Comparison of ENCODE assay signal across 8 cellular contexts in genomic region chr19:54172764-54173699, GRCh38.
DNase-seq lines count a peak whose midpoint lies in the region; ATAC-seq and TF ChIP-seq lines count a peak whose summit lies in the region.

TMC4 (minus strand) TSS chr19:54173160; CDS start chr19:54173117, 43 bp downstream.

- no peaks in the 10 kb centered on the region for H3K79me2 ChIP-seq in DOHH2 (ENCODE audit: control insufficient read depth, low read length)

- no peak within 1 kb of the TSS for H3K4me3 Mint-ChIP-seq in dendritic cell treated with granulocyte-macrophage colony-stimulating factor and Interleukin-4, amounts not matched to agents 40 ng/mL and 50 ng/mL, for 4 days

- H3K27ac Mint-ChIP-seq in dendritic cell treated with granulocyte-macrophage colony-stimulating factor and Interleukin-4, amounts not matched to agents 40 ng/mL and 50 ng/mL, for 4 days: peak within 1 kb of the TSS; percentile 72

- no peaks in the 10 kb centered on the region; the same call in 1 of the 2 replicates for H3F3A ChIP-seq in DOHH2 (ENCODE audit: control insufficient read depth, insufficient read depth)

- no peaks in the 10 kb centered on the region for H3K27me3 ChIP-seq in DOHH2 (ENCODE audit: control insufficient read depth, low read length)
- no peaks in the 10 kb centered on the region for H3K27me3 ChIP-seq in mucosa of stomach (ENCODE audit: control insufficient read depth, insufficient read depth, low read length)

- peak within 1 kb of the TSS; percentile 26; the same call in 1 of the 2 replicates for H3K4me2 ChIP-seq in DOHH2 (ENCODE audit: low read length)

- H3K9ac ChIP-seq in mucosa of stomach (ENCODE audit: low read length): peak within 1 kb of the TSS; percentile 85

- H3K9me2 ChIP-seq in DOHH2 (replicated peaks; ENCODE audit: control insufficient read depth, low read length): no peaks in the 10 kb centered on the region

- peaks cover 25% of the 10 kb centered on the region for H3K4me1 ChIP-seq in DOHH2 (ENCODE audit: control insufficient read depth, low read length)
- H3K4me1 ChIP-seq in mucosa of stomach (ENCODE audit: control insufficient read depth, insufficient read depth, low read length): peaks cover 10% of the 10 kb centered on the region

- no peaks in the 10 kb centered on the region for H3K9me3 ChIP-seq in DOHH2 (ENCODE audit: control insufficient read depth, insufficient read depth, low read length)
- H3K9me3 ChIP-seq in mucosa of stomach (ENCODE audit: control insufficient read depth, low read length): no peaks in the 10 kb centered on the region

- intact Hi-C loops in dendritic cell treated with granulocyte-macrophage colony-stimulating factor and Interleukin-4, amounts not matched to agents 40 ng/mL and 50 ng/mL, for 4 days (cut with micrococcal nuclease): no loop called here

- no peak within 1 kb of the TSS for H3K27ac ChIP-seq in DOHH2 (ENCODE audit: low read depth, low read length)

- DNase-seq in NCI-H2029 treated with DMSO at 0.1 percent for 48 hours (lab: John Stamatoyannopoulos, UW) (peak; percentile 59), T-helper 9 cell (no peak)
- no peak for DNase-seq in activated naive CD4-positive, alpha-beta T cell (lab: John Stamatoyannopoulos, UW)

- 0 out of 2 replicates have a peak, but pooled peaks cover 1% of the 10 kb centered on the region for H3K36me3 ChIP-seq in DOHH2 (ENCODE audit: control insufficient read depth, low read length)
- H3K36me3 ChIP-seq in mucosa of stomach (ENCODE audit: control insufficient read depth, insufficient read depth, low read length): no peaks in the 10 kb centered on the region

- ATAC-seq in GM19467 (IDR thresholded peaks at IDR 0.05; ENCODE audit: unreplicated experiment): no peak
- no peak for ATAC-seq in GM19395 (IDR thresholded peaks at IDR 0.05; ENCODE audit: unreplicated experiment)

- H3K4me1 Mint-ChIP-seq in dendritic cell treated with granulocyte-macrophage colony-stimulating factor and Interleukin-4, amounts not matched to agents 40 ng/mL and 50 ng/mL, for 4 days (ENCODE audit: low read depth): peaks cover 49% of the 10 kb centered on the region

- TF ChIP-seq CTCF in DOHH2 (IDR thresholded peaks at IDR 0.05; ENCODE audit: low read depth, low read length, poor library complexity, severe bottlenecking): no peak

- 0 out of 2 replicates have a peak, but pooled peaks cover 2% of the 10 kb centered on the region for H4K20me1 ChIP-seq in DOHH2 (ENCODE audit: control insufficient read depth, insufficient read depth, low read depth, low read length)

- H3K4me3 ChIP-seq in DOHH2 (ENCODE audit: low read length): no peak within 1 kb of the TSS
- H3K4me3 ChIP-seq in mucosa of stomach (ENCODE audit: low read length): peak within 1 kb of the TSS; percentile 39

- H3K9me3 Mint-ChIP-seq in dendritic cell treated with granulocyte-macrophage colony-stimulating factor and Interleukin-4, amounts not matched to agents 40 ng/mL and 50 ng/mL, for 4 days: no peaks in the 10 kb centered on the region

- peaks cover 2% of the 10 kb centered on the region for H3K27me3 Mint-ChIP-seq in dendritic cell treated with granulocyte-macrophage colony-stimulating factor and Interleukin-4, amounts not matched to agents 40 ng/mL and 50 ng/mL, for 4 days

- peaks cover 31% of the 10 kb centered on the region for H3K36me3 Mint-ChIP-seq in dendritic cell treated with granulocyte-macrophage colony-stimulating factor and Interleukin-4, amounts not matched to agents 40 ng/mL and 50 ng/mL, for 4 days (ENCODE audit: low read depth)
